1 cellular context compared by ENCODE assay signal in genomic region chr3:31541102-31541501, GRCh38.
TF ChIP-seq lines count a peak whose summit lies in the region.

No MANE protein-coding gene starts in this region.

TF ChIP-seq in HepG2, 621 proteins besides CTCF, POLR2A, EP300 and RAD21 (continued from another document):
- 0 out of 2 replicates have a peak, but pooled peaks have one; percentile 8 for TF ChIP-seq ATF7 (IDR thresholded peaks at IDR 0.05)
- no peak for TF ChIP-seq ATF7 (CRISPR knock-in tag; IDR thresholded peaks at IDR 0.05)
- no peak for TF ChIP-seq ZNF724P (CRISPR knock-in tag; IDR thresholded peaks at IDR 0.05; ENCODE audit: borderline replicate concordance)
